21 cellular contexts compared by ENCODE assay signal in genomic region chr3:155367510-155367909, GRCh38.
DNase-seq lines count a peak whose midpoint lies in the region; ATAC-seq, FAIRE-seq and TF ChIP-seq lines count a peak whose summit lies in the region.
"Had no signal": no experiment of that assay in that cellular context is flagged by ENCODE, and none has a peak within 500 bp of the region (broad histone marks: within the 10 kb centered on the region; RNA-seq: fewer than 3 reads in every experiment).

No MANE protein-coding gene starts in this region.

- no peak for TF ChIP-seq POLR2A in heart left ventricle (IDR thresholded peaks at IDR 0.05)
- no peak for TF ChIP-seq POLR2A in stomach (IDR thresholded peaks at IDR 0.05)
- no peak for TF ChIP-seq POLR2A in GM12892 (IDR thresholded peaks at IDR 0.05; ENCODE audit: low read depth, low read length)

- H3K4me2 ChIP-seq in smooth muscle cell = no peak overlapping the region

- no peaks in the 10 kb centered on the region for H3F3A ChIP-seq in smooth muscle cell (ENCODE audit: low read depth)

- FAIRE-seq in GM12892 (lab: Jason Lieb, UNC) = no peak
- FAIRE-seq: GM19239, HepG2 had no signal

- no peak for ATAC-seq in heart left ventricle
- ATAC-seq in right cardiac atrium = no peak
- ATAC-seq: HepG2 had no signal

- no peak for TF ChIP-seq EP300 in stomach (IDR thresholded peaks at IDR 0.05)

- no peak overlapping the region for H3K9ac ChIP-seq in smooth muscle cell (ENCODE audit: low read depth)

- H3K27ac ChIP-seq in heart left ventricle (peak overlapping the region in 7 of 12 donors; percentile 8 to 73 (median 42)), right cardiac atrium (ENCODE audit: low read length) (no peak overlapping the region), smooth muscle cell (ENCODE audit: low read depth) (no peak overlapping the region), stomach (no peak overlapping the region)
- H3K27ac ChIP-seq: 22Rv1, C4-2B, HL-60, RWPE1 had no signal

- no peak overlapping the region for H3K4me3 ChIP-seq in heart left ventricle
- no peak overlapping the region for H3K4me3 ChIP-seq in right cardiac atrium (ENCODE audit: low read length)
- H3K4me3 ChIP-seq in smooth muscle cell = no peak overlapping the region
- H3K4me3 ChIP-seq in stomach = no peak overlapping the region

- intact Hi-C loops in heart left ventricle (cut with DNase I) (loop anchor here in 1 of 10 donors (5.0 kb wide), 1 partner anchor 505 kb away; the partner anchor contains the start of gene GMPS), right cardiac atrium (cut with DNase I) (no loop called here), stomach (cut with DNase I; ENCODE audit: low total_unique reads) (no loop called here)

- H3K36me3 ChIP-seq in heart left ventricle (no peaks in the 10 kb centered on the region), smooth muscle cell (ENCODE audit: low read depth) (no peaks in the 10 kb centered on the region), stomach (no peaks in the 10 kb centered on the region)

- H4K20me1 ChIP-seq in smooth muscle cell (ENCODE audit: low read depth) = no peaks in the 10 kb centered on the region

- H3K27me3 ChIP-seq in heart left ventricle (no peaks in the 10 kb centered on the region), right cardiac atrium (ENCODE audit: control insufficient read depth, insufficient read depth) (no peaks in the 10 kb centered on the region), smooth muscle cell (ENCODE audit: low read depth) (no peaks in the 10 kb centered on the region), stomach (no peaks in the 10 kb centered on the region)

- H3K79me2 ChIP-seq in smooth muscle cell (ENCODE audit: low read depth) = no peaks in the 10 kb centered on the region

- H2AFZ ChIP-seq in smooth muscle cell (ENCODE audit: low read depth) = peak overlapping the region; percentile 36

- H3K9me3 ChIP-seq in heart left ventricle (peaks cover 0 to 23% (median 6%) of the 10 kb centered on the region in 12 donors), right cardiac atrium (ENCODE audit: control insufficient read depth, low read length) (peaks cover 3% of the 10 kb centered on the region), smooth muscle cell (replicated peaks; ENCODE audit: low read depth) (no peaks in the 10 kb centered on the region), stomach (peaks cover 0 to 20% (median 9%) of the 10 kb centered on the region in 4 donors)

- TF ChIP-seq CTCF in heart left ventricle (IDR thresholded peaks at IDR 0.05) (no peak), smooth muscle cell (IDR thresholded peaks at IDR 0.05; ENCODE audit: borderline replicate concordance, insufficient read depth, poor library complexity, severe bottlenecking) (no peak), stomach (IDR thresholded peaks at IDR 0.05) (no peak)

- H3K4me1 ChIP-seq in heart left ventricle (peaks cover 0 to 54% (median 18%) of the 10 kb centered on the region in 12 donors), right cardiac atrium (ENCODE audit: control insufficient read depth, insufficient read depth, low read length) (peaks cover 9% of the 10 kb centered on the region), smooth muscle cell (ENCODE audit: low read depth) (peaks cover 18% of the 10 kb centered on the region), stomach (no peaks in the 10 kb centered on the region)

- DNase-seq in heart left ventricle (no peak), right cardiac atrium (no peak), NAMALWA (ENCODE audit: low spot score) (peak; percentile 33), fibroblast of gingiva (ENCODE audit: low read depth) (peak; percentile 10), smooth muscle cell (lab: John Stamatoyannopoulos, UW; ENCODE audit: unreplicated experiment) (no peak), stomach (no peak), SHP77 treated with DMSO at 0.1 percent for 48 hours (lab: John Stamatoyannopoulos, UW) (no peak), GM12892 (ENCODE audit: insufficient read length) (no peak)
- DNase-seq: EL, GOT3, Karpas-422, NCI-H1417 treated with DMSO at 0.1 percent for 48 hours, NCI-H2029 treated with DMSO at 0.1 percent for 48 hours, NCI-H524, OCI-M1 had no signal

Comparison
In these comparisons a context has a peak if more than half of its experiments do, and no peak if none do; other contexts are left out.
1. H3K27ac ChIP-seq: peak in heart left ventricle (7 of 12); none in right cardiac atrium (single experiment), smooth muscle cell (single experiment) and stomach (0 of 5).
2. DNase-seq: peak in NAMALWA (single experiment) and fibroblast of gingiva (single experiment); none in heart left ventricle (0 of 5), right cardiac atrium (0 of 3), smooth muscle cell (single experiment), stomach (single experiment), SHP77 treated with DMSO at 0.1 percent for 48 hours (single experiment) and GM12892 (single experiment).